ENCODE assay signal across 8 cellular contexts in the genomic region with DNA sequence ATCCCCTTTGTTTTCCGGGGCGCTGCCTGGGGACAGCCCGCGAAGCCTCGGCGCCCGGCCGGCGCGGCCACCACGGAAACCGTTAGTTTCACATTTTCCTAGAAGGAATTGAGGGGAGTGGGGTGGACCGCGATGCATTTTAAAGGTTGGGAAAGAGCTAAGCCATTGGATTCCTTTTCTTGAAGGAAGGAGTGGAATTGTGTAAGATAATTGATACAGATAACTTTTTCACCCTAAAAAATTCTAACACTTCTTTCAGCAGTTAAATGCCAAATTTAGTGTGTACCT.
DNase-seq lines count a peak whose midpoint lies in the region; ATAC-seq and TF ChIP-seq lines count a peak whose summit lies in the region.

No MANE protein-coding gene starts in this region.

- peak overlapping the region; percentile 95 for H3K4me2 ChIP-seq in mammary epithelial cell (ENCODE audit: insufficient read depth, low read depth, low read length)

- CTCF ChIA-PET in mammary epithelial cell (lab: Charles Lee; ENCODE audit: low non-redundant PET), result interaction anchor here (0.6 to 0.7 kb wide), 2 partner anchors 169 to 195 kb away, joined by 3 to 5 read pairs; no protein-coding TSS in a partner anchor

- H4K20me1 ChIP-seq in mammary epithelial cell (ENCODE audit: insufficient read depth, low read length), result no peaks in the 10 kb centered on the region

- no peak for TF ChIP-seq CTCF in heart right ventricle (IDR thresholded peaks at IDR 0.05)
- TF ChIP-seq CTCF in mammary epithelial cell (conservative IDR thresholded peaks at IDR 0.05 in 1 of 2, IDR thresholded peaks at IDR 0.05 in 1 of 2; ENCODE audit: extremely low read depth in 1 of 2, insufficient read depth in 1 of 2, low read depth in 1 of 2, low read length in 2 of 2), result no peak

- H3K36me3 ChIP-seq in heart right ventricle (peaks cover 0 to 7% (median 0%) of the 10 kb centered on the region in 9 donors), mammary epithelial cell (ENCODE audit: insufficient read depth, low read length) (no peaks in the 10 kb centered on the region), aorta (ENCODE audit: control insufficient read depth in 1 of 2, insufficient read depth in 2 of 2, low read length in 1 of 2) (no peaks in the 10 kb centered on the region)

- WGBS in heart right ventricle, 2 donors, result 0% methylated on average over 14 of the region's 14 CpGs
- WGBS in mammary epithelial cell (ENCODE audit: low coverage, missing lambda C conversion rate), result 0% methylated on average over 6 of the region's 14 CpGs
- 0% methylated on average over 14 of the region's 14 CpGs for WGBS in aorta, 2 donors

- H3K27ac ChIP-seq in heart right ventricle (peak overlapping the region; percentile 99 to 100 (median 100)), mammary epithelial cell (ENCODE audit: insufficient read depth, low read depth, low read length) (peak overlapping the region; percentile 98), aorta (ENCODE audit: low read depth in 1 of 2, low read length in 2 of 2) (peak overlapping the region; percentile 72 to 100)

- H3K79me2 ChIP-seq in mammary epithelial cell (ENCODE audit: insufficient read depth, low read length), result peaks cover 62% of the 10 kb centered on the region

- dilution Hi-C loops in mammary epithelial cell (cut with HindIII; ENCODE audit: low sequenced_read_pairs), result loop anchor here (10.0 kb wide), 1 partner anchor 181 kb away; no protein-coding TSS in a partner anchor

- peak overlapping the region; percentile 93 for H2AFZ ChIP-seq in mammary epithelial cell (ENCODE audit: low read depth, low read length)

- no peaks in the 10 kb centered on the region for H3K9me3 ChIP-seq in heart right ventricle
- no peaks in the 10 kb centered on the region for H3K9me3 ChIP-seq in mammary epithelial cell (replicated peaks; ENCODE audit: insufficient read depth, low read length)
- no peaks in the 10 kb centered on the region for H3K9me3 ChIP-seq in mononuclear cell (ENCODE audit: low read depth, low read length)
- H3K9me3 ChIP-seq in aorta (ENCODE audit: control insufficient read depth, low read length), result no peaks in the 10 kb centered on the region

- BruUV-seq in mammary epithelial cell (replicated peaks; lab: Mats Ljungman, UMichigan), result TSS peak; percentile 57

- H3K4me3 ChIP-seq in heart right ventricle, result peak overlapping the region; percentile 55 to 97 (median 80)
- H3K4me3 ChIP-seq in mammary epithelial cell (replicated peaks in 1 of 3; ENCODE audit: insufficient read depth in 1 of 3, low read depth in 2 of 3, low read length in 3 of 3), result peak overlapping the region; percentile 69 to 90 (median 89)
- peak overlapping the region; percentile 72 for H3K4me3 ChIP-seq in mononuclear cell (ENCODE audit: low read length)
- H3K4me3 ChIP-seq in aorta (ENCODE audit: low read length in 2 of 2), result peak overlapping the region; percentile 48 to 94

- in situ Hi-C loops in mammary epithelial cell (cut with MboI; ENCODE audit: low sequenced_read_pairs in 2 of 2), result loop anchor here in 1 of 2 donors (5.0 to 10.0 kb wide), 2 partner anchors 121 to 189 kb away; no protein-coding TSS in a partner anchor

- intact Hi-C loops in heart right ventricle (cut with DNase I), result loop anchor here in 7 of 10 donors (1.0 to 10.0 kb wide), 6 partner anchors 99 to 461 kb away; no protein-coding TSS in a partner anchor
- intact Hi-C loops in left cardiac atrium (cut with DNase I), result loop anchor here in 1 of 2 donors (2.0 kb wide), 1 partner anchor 191 kb away; no protein-coding TSS in a partner anchor
- intact Hi-C loops in mammary epithelial cell (cut with micrococcal nuclease), result loop anchor here (1.0 to 5.0 kb wide), 6 partner anchors 21 to 464 kb away; no protein-coding TSS in a partner anchor
- intact Hi-C loops in aorta (cut with DNase I), result loop anchor here (2.0 to 5.0 kb wide), 2 partner anchors 136 to 191 kb away; a partner anchor contains a TSS

- ATAC-seq in heart right ventricle (no peak), left cardiac atrium (no peak), aorta (ENCODE audit: low FRiP score) (no peak)

- peak overlapping the region; percentile 97 for H3K9ac ChIP-seq in mammary epithelial cell (ENCODE audit: insufficient read depth, low read length)

- H3K27me3 ChIP-seq in heart right ventricle (no peaks in the 10 kb centered on the region), mammary epithelial cell (ENCODE audit: insufficient read depth, low read length) (no peaks in the 10 kb centered on the region), mononuclear cell (ENCODE audit: insufficient read depth, low read length) (no peaks in the 10 kb centered on the region), aorta (ENCODE audit: control insufficient read depth in 1 of 2, insufficient read depth in 2 of 2, low read length in 1 of 2) (no peaks in the 10 kb centered on the region)

- no peak for DNase-seq in heart right ventricle
- DNase-seq in left cardiac atrium, result no peak
- DNase-seq in mammary epithelial cell, result no peak
- DNase-seq in aorta, result no peak
- DNase-seq in mucosa of gallbladder (ENCODE audit: low spot score), result no peak
- no peak for DNase-seq in NOMO-1 treated with dmso at 0.1 percent for 144 hours (lab: John Stamatoyannopoulos, UW; ENCODE audit: unreplicated experiment)
- no peak for DNase-seq in activated CD4-positive, alpha-beta T cell treated with anti-CD3 and anti-CD28 coated beads for 1 hour

- H3K4me1 ChIP-seq in heart right ventricle (peaks cover 0 to 45% (median 20%) of the 10 kb centered on the region in 9 donors), mammary epithelial cell (ENCODE audit: insufficient read depth, low read length) (peaks cover 15% of the 10 kb centered on the region), mononuclear cell (ENCODE audit: insufficient read depth, low read length) (peaks cover 16% of the 10 kb centered on the region), aorta (ENCODE audit: control insufficient read depth in 1 of 2, insufficient read depth in 2 of 2, low read length in 2 of 2) (no peaks in the 10 kb centered on the region)
